ENCODE assay signal across 14 cellular contexts in genomic region chr11:46298699-46299424, GRCh38. TPM values are rescaled to one million over a fixed set of nuclear protein-coding genes. Genes with fewer than 3 reads are reported as not detected.
DNase-seq lines count a peak whose midpoint lies in the region; ATAC-seq, FAIRE-seq and TF ChIP-seq lines count a peak whose summit lies in the region.
"Had no signal": no experiment of that assay in that cellular context is flagged by ENCODE, and none has a peak within 500 bp of the region (broad histone marks: within the 10 kb centered on the region; RNA-seq: fewer than 3 reads in every experiment).

No MANE protein-coding gene starts in this region.

- H3K79me2 ChIP-seq in astrocyte (ENCODE audit: insufficient read depth, low read length) = peaks cover 59% of the 10 kb centered on the region

- no peaks in the 10 kb centered on the region for H3K9me3 ChIP-seq in astrocyte (ENCODE audit: insufficient read depth, low read depth, low read length)
- H3K9me3 ChIP-seq: heart right ventricle, thoracic aorta had no signal

- peak overlapping the region; percentile 71 for H3K4me2 ChIP-seq in astrocyte (ENCODE audit: low read length)

- H3K4me1 ChIP-seq in astrocyte (ENCODE audit: insufficient read depth, low read length) = peaks cover 60% of the 10 kb centered on the region

- H3K4me3 Mint-ChIP-seq in astrocyte (ENCODE audit: unreplicated experiment) = peak overlapping the region; percentile 60
- H3K4me3 Mint-ChIP-seq: activated T-helper 1 cell treated with anti-CD3 and anti-CD28 coated beads, Interleukin-12 subunit alpha, Interleukin-12 subunit beta, Interleukin-2, Interleukin-4 antibody, amounts not matched to agents 30 ng/mL and 10 ng/mL and 1 ng/mL, durations not matched to agents 14 hours and 24 hours and 36 hours; dendritic cell treated with granulocyte-macrophage colony-stimulating factor and Interleukin-4, amounts not matched to agents 40 ng/mL and 50 ng/mL, for 4 days had no signal

- peaks cover 47% of the 10 kb centered on the region for H3K4me1 Mint-ChIP-seq in astrocyte (ENCODE audit: low read depth, unreplicated experiment)

- peaks cover 4% of the 10 kb centered on the region for H3K36me3 ChIP-seq in astrocyte (ENCODE audit: insufficient read depth, low read length)
- H3K36me3 ChIP-seq: thoracic aorta had no signal

- H3K27me3 Mint-ChIP-seq in astrocyte (ENCODE audit: low read depth, unreplicated experiment) = no peaks in the 10 kb centered on the region

- H3K36me3 Mint-ChIP-seq in astrocyte (ENCODE audit: low read depth, unreplicated experiment) = peaks cover 11% of the 10 kb centered on the region

- peak overlapping the region; percentile 100 for H3K27ac ChIP-seq in astrocyte (ENCODE audit: low read depth, low read length)
- H3K27ac ChIP-seq: thoracic aorta had no signal

- H3K27me3 ChIP-seq in astrocyte (ENCODE audit: insufficient read depth, low read length) = no peaks in the 10 kb centered on the region

- DNase-seq in ACHN = peak; percentile 42
- DNase-seq in HT1080 (ENCODE audit: low read depth) = peak; percentile 83
- DNase-seq in astrocyte (ENCODE audit: low read depth) = peak; percentile 80
- peak; percentile 82 for DNase-seq in hepatic stellate cell (ENCODE audit: low spot score)
- DNase-seq in iPS-NIHi11 (ENCODE audit: low spot score) = no peak
- no peak for DNase-seq in NCI-H1092 treated with DMSO at 0.1 percent for 48 hours (lab: John Stamatoyannopoulos, UW)
- DNase-seq: heart right ventricle, mesendoderm, NCI-H2171 had no signal

- in situ Hi-C loops in ACHN (cut with HindIII; ENCODE audit: low pct_ligation_motif_present, low pct_unique_long_range_greater_than_20kb, low sequenced_read_pairs) = no loop called here

- H3K9ac ChIP-seq in astrocyte (ENCODE audit: low read length) = peak overlapping the region; percentile 57

- H4K20me1 ChIP-seq in astrocyte (ENCODE audit: insufficient read depth, low read length) = peaks cover 20% of the 10 kb centered on the region

- no peaks in the 10 kb centered on the region for H3K9me3 Mint-ChIP-seq in astrocyte (ENCODE audit: unreplicated experiment)
- H3K9me3 Mint-ChIP-seq: activated T-helper 1 cell treated with anti-CD3 and anti-CD28 coated beads, Interleukin-12 subunit alpha, Interleukin-12 subunit beta, Interleukin-2, Interleukin-4 antibody, amounts not matched to agents 30 ng/mL and 10 ng/mL and 1 ng/mL, durations not matched to agents 14 hours and 24 hours and 36 hours; dendritic cell treated with granulocyte-macrophage colony-stimulating factor and Interleukin-4, amounts not matched to agents 40 ng/mL and 50 ng/mL, for 4 days had no signal

- peak overlapping the region; percentile 30 for H3K4me3 ChIP-seq in astrocyte (ENCODE audit: insufficient read depth, low read depth, low read length)
- H3K4me3 ChIP-seq: heart right ventricle, thoracic aorta had no signal

- FAIRE-seq in astrocyte (lab: Jason Lieb, UNC) = no peak

- no peak for ATAC-seq in GM21737 (IDR thresholded peaks at IDR 0.05; ENCODE audit: unreplicated experiment)
- no peak for ATAC-seq in HG02610 (IDR thresholded peaks at IDR 0.05; ENCODE audit: unreplicated experiment)
- ATAC-seq: heart right ventricle had no signal

- peak overlapping the region; percentile 91 for H3K27ac Mint-ChIP-seq in astrocyte (ENCODE audit: unreplicated experiment)
- H3K27ac Mint-ChIP-seq: activated T-helper 1 cell treated with anti-CD3 and anti-CD28 coated beads, Interleukin-12 subunit alpha, Interleukin-12 subunit beta, Interleukin-2, Interleukin-4 antibody, amounts not matched to agents 30 ng/mL and 10 ng/mL and 1 ng/mL, durations not matched to agents 14 hours and 24 hours and 36 hours; dendritic cell treated with granulocyte-macrophage colony-stimulating factor and Interleukin-4, amounts not matched to agents 40 ng/mL and 50 ng/mL, for 4 days had no signal

- no peak for TF ChIP-seq CTCF in astrocyte (IDR thresholded peaks at IDR 0.05; ENCODE audit: insufficient read depth, low read depth, low read length)

- no peak overlapping the region for H2AFZ ChIP-seq in astrocyte (ENCODE audit: low read depth, low read length)

RNA-seq across cellular contexts. Expression of gene CREB3L1, which starts 21.4 kb away (rescaled TPM):
- 3.3 and 5.1 TPM in 2 replicates for total RNA-seq in HT1080 (2014; rRNA removed; shearing (Covaris generic))
- 11.6 and 12.7 TPM in 2 replicates for polyA plus RNA-seq in HT1080 (2015; cell fraction: cytosol; rRNA removed)
- polyA plus RNA-seq in HT1080 (2015; cell fraction: nucleus; rRNA removed) = 6.8 and 7.7 TPM in 2 replicates
- total RNA-seq in astrocyte = 324 and 399 TPM in 2 replicates

RNA-seq across cellular contexts. Expression of gene DGKZ, which starts 48.4 kb away (rescaled TPM):
- 107 and 115 TPM in 2 replicates for total RNA-seq in HT1080 (2014; rRNA removed; shearing (Covaris generic))
- 54.7 and 59.2 TPM in 2 replicates for polyA plus RNA-seq in HT1080 (2015; cell fraction: cytosol; rRNA removed)
- 70.9 and 71.9 TPM in 2 replicates for polyA plus RNA-seq in HT1080 (2015; cell fraction: nucleus; rRNA removed)
- total RNA-seq in astrocyte = 53.8 and 59.3 TPM in 2 replicates

Comparison
In these comparisons a context has a peak if more than half of its experiments do, and no peak if none do; other contexts are left out.
1. DNase-seq: peak in ACHN (single experiment), HT1080 (single experiment), astrocyte (single experiment) and hepatic stellate cell (single experiment); none in iPS-NIHi11 (single experiment) and NCI-H1092 treated with DMSO at 0.1 percent for 48 hours (single experiment).
2. RNA of gene CREB3L1, which starts 21.4 kb away (total RNA-seq): 324 to 399 TPM in astrocyte; 3.3 to 5.1 TPM in HT1080; every median in the first group is over 10 times any median in the second.